Comparison of ENCODE assay signal across 1 cellular context in the genomic region with DNA sequence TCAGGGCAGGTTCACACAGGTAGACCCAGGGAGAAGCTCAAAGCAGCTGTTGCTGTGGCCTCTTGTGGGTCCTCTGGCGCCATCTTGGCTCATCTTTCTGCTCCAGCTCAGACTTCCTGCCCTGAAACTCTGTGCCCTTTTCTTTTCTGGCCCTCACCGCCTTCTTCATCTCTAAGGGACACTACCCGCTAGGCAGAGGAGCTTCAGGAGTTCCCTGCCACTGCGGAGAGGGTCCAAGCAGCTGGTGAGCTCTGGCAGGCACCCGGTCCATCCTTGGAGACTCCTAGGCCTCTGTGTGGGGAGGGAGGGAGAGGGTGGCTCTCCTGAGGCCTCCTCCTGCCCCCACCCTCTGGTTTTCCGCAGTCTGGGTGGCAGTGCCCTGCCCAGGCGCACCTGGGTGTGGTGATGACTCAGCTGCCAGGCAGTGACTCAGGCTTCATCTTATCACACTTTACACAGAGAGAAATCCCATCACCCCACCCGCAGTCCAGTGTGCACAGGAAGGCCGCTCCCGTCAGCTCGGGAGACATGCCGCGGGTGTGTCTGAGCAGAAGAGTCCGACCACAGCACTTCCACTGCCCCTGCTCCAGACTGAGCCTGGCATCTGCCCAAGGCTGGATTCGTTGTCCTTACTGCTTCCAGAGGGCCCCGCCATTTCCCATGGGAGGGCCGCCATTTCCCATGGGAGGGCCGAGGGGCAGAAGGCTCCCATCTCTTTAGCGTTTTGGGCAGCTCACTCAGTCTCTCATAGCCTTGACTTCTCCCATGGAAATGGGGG.
TF ChIP-seq lines count a peak whose summit lies in the region.

No MANE protein-coding gene starts in this region.

TF ChIP-seq in HepG2, 621 proteins besides CTCF, POLR2A, EP300 and RAD21:
- TF ChIP-seq POLR2G (IDR thresholded peaks at IDR 0.05; ENCODE audit: low read depth, low read length) (peak; percentile 16; the same call in 1 of the 2 replicates), RORA (CRISPR knock-in tag; IDR thresholded peaks at IDR 0.05) (no peak), SAP130 (CRISPR knock-in tag; IDR thresholded peaks at IDR 0.05; ENCODE audit: low read depth) (peak; percentile 42; the same call in 1 of the 2 replicates), FOSL2 (CRISPR knock-in tag; IDR thresholded peaks at IDR 0.05) (peak; percentile 92), HNRNPL (IDR thresholded peaks at IDR 0.05; ENCODE audit: low read depth, low read length) (peak; percentile 99), ZNF850 (CRISPR knock-in tag; conservative IDR thresholded peaks at IDR 0.05) (no peak), PRPF4 (IDR thresholded peaks at IDR 0.05; ENCODE audit: low read depth, low read length, poor library complexity, severe bottlenecking) (peak; percentile 50), ZNF878 (CRISPR knock-in tag; IDR thresholded peaks at IDR 0.05) (no peak), ZBTB38 (CRISPR knock-in tag; IDR thresholded peaks at IDR 0.05) (peak; percentile 97), CREB1 (IDR thresholded peaks at IDR 0.05) (no peak), CREB1 (CRISPR knock-in tag; IDR thresholded peaks at IDR 0.05) (0 out of 2 replicates have a peak, but pooled peaks have one; percentile 19), AGO2 (optimal IDR thresholded peaks at IDR 0.05; ENCODE audit: low read depth, low read length) (peak; percentile 26)
- TF ChIP-seq, protein P1, sequence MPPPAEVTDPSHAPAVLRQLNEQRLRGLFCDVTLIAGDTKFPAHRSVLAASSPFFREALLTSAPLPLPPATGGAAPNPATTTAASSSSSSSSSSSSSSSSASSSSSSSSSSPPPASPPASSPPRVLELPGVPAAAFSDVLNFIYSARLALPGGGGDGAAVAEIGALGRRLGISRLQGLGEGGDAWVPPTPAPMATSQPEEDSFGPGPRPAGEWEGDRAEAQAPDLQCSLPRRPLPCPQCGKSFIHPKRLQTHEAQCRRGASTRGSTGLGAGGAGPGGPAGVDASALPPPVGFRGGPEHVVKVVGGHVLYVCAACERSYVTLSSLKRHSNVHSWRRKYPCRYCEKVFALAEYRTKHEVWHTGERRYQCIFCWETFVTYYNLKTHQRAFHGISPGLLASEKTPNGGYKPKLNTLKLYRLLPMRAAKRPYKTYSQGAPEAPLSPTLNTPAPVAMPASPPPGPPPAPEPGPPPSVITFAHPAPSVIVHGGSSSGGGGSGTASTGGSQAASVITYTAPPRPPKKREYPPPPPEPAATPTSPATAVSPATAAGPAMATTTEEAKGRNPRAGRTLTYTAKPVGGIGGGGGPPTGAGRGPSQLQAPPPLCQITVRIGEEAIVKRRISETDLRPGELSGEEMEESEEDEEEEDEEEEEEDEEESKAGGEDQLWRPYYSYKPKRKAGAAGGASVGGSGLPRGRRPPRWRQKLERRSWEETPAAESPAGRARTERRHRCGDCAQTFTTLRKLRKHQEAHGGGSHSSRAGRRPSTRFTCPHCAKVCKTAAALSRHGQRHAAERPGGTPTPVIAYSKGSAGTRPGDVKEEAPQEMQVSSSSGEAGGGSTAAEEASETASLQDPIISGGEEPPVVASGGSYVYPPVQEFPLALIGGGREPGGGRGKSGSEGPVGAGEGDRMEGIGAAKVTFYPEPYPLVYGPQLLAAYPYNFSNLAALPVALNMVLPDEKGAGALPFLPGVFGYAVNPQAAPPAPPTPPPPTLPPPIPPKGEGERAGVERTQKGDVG (CRISPR knock-in tag; IDR thresholded peaks at IDR 0.05; ENCODE audit: borderline replicate concordance), result peak; percentile 83; the same call in 1 of the 2 replicates
- TF ChIP-seq, protein P2, sequence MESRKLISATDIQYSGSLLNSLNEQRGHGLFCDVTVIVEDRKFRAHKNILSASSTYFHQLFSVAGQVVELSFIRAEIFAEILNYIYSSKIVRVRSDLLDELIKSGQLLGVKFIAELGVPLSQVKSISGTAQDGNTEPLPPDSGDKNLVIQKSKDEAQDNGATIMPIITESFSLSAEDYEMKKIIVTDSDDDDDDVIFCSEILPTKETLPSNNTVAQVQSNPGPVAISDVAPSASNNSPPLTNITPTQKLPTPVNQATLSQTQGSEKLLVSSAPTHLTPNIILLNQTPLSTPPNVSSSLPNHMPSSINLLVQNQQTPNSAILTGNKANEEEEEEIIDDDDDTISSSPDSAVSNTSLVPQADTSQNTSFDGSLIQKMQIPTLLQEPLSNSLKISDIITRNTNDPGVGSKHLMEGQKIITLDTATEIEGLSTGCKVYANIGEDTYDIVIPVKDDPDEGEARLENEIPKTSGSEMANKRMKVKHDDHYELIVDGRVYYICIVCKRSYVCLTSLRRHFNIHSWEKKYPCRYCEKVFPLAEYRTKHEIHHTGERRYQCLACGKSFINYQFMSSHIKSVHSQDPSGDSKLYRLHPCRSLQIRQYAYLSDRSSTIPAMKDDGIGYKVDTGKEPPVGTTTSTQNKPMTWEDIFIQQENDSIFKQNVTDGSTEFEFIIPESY (CRISPR knock-in tag; IDR thresholded peaks at IDR 0.05), result peak; percentile 96
- TF ChIP-seq, protein P3, sequence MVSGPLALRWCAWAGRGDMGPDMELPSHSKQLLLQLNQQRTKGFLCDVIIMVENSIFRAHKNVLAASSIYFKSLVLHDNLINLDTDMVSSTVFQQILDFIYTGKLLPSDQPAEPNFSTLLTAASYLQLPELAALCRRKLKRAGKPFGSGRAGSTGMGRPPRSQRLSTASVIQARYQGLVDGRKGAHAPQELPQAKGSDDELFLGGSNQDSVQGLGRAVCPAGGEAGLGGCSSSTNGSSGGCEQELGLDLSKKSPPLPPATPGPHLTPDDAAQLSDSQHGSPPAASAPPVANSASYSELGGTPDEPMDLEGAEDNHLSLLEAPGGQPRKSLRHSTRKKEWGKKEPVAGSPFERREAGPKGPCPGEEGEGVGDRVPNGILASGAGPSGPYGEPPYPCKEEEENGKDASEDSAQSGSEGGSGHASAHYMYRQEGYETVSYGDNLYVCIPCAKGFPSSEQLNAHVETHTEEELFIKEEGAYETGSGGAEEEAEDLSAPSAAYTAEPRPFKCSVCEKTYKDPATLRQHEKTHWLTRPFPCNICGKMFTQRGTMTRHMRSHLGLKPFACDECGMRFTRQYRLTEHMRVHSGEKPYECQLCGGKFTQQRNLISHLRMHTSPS (CRISPR knock-in tag; IDR thresholded peaks at IDR 0.05; ENCODE audit: low read depth), result peak; percentile 90
- TF ChIP-seq, protein P4, sequence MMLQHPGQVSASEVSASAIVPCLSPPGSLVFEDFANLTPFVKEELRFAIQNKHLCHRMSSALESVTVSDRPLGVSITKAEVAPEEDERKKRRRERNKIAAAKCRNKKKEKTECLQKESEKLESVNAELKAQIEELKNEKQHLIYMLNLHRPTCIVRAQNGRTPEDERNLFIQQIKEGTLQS (CRISPR knock-in tag; IDR thresholded peaks at IDR 0.05), result 0 out of 2 replicates have a peak, but pooled peaks have one; percentile 30
- TF ChIP-seq, protein P5, sequence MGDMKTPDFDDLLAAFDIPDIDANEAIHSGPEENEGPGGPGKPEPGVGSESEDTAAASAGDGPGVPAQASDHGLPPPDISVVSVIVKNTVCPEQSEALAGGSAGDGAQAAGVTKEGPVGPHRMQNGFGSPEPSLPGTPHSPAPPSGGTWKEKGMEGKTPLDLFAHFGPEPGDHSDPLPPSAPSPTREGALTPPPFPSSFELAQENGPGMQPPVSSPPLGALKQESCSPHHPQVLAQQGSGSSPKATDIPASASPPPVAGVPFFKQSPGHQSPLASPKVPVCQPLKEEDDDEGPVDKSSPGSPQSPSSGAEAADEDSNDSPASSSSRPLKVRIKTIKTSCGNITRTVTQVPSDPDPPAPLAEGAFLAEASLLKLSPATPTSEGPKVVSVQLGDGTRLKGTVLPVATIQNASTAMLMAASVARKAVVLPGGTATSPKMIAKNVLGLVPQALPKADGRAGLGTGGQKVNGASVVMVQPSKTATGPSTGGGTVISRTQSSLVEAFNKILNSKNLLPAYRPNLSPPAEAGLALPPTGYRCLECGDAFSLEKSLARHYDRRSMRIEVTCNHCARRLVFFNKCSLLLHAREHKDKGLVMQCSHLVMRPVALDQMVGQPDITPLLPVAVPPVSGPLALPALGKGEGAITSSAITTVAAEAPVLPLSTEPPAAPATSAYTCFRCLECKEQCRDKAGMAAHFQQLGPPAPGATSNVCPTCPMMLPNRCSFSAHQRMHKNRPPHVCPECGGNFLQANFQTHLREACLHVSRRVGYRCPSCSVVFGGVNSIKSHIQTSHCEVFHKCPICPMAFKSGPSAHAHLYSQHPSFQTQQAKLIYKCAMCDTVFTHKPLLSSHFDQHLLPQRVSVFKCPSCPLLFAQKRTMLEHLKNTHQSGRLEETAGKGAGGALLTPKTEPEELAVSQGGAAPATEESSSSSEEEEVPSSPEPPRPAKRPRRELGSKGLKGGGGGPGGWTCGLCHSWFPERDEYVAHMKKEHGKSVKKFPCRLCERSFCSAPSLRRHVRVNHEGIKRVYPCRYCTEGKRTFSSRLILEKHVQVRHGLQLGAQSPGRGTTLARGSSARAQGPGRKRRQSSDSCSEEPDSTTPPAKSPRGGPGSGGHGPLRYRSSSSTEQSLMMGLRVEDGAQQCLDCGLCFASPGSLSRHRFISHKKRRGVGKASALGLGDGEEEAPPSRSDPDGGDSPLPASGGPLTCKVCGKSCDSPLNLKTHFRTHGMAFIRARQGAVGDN (CRISPR knock-in tag; IDR thresholded peaks at IDR 0.05), result peak; percentile 11; the same call in 1 of the 2 replicates
